Comparison of ENCODE assay signal across 13 cellular contexts in the genomic region with DNA sequence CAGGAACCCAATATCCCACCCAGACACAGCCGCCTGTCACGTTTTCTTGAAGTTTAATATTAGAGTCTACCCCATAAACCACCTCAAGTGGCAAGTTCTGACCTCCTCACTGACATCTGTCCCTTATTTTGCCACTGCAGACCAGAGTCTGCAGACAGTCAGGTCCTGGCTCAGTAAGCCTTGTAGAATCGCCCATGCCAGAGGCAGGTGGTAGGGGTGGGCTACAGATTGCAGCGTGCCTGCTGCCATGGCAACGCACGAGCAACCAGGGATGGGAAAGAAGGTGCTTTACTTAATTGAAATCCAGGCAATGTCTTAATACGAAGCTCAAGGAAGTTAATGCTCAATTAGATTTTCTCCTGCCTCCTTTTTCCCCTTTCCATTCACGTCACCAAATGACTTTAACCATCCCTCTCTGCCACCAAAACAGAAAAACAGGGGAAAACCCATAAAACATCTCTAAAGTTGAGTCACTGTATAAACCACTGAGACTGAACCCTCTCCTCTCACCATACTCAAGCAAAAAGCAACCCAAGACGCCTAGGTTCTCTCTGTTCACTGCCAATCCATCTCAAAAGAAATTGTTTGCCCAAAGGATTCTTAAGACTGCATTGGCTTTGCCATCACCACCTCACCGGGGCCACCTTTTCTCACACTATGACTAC.
A peak's percentile ranks its signal among the peaks of the same experiment; 100 is the strongest.
DNase-seq lines count a peak whose midpoint lies in the region; ATAC-seq, FAIRE-seq and TF ChIP-seq lines count a peak whose summit lies in the region.
"Had no signal": no experiment of that assay in that cellular context is flagged by ENCODE, and none has a peak within 500 bp of the region (broad histone marks: within the 10 kb centered on the region; RNA-seq: fewer than 3 reads in every experiment).

No MANE protein-coding gene starts in this region.

- TF ChIP-seq POLR2A in GM12878 (IDR thresholded peaks at IDR 0.05; ENCODE audit: low read depth, low read length), result no peak

- 0 out of 4 replicates have a peak, but pooled peaks of 1 of the 2 experiments have one; percentile 20 for TF ChIP-seq EP300 in GM12878 (IDR thresholded peaks at IDR 0.05; ENCODE audit: borderline replicate concordance in 1 of 2, control insufficient read depth in 1 of 2, low read depth in 2 of 2, low read length in 2 of 2)

- TF ChIP-seq CTCF in GM13976 (IDR thresholded peaks at IDR 0.05; ENCODE audit: borderline replicate concordance, control extremely low read depth, extremely low read depth, insufficient read depth, missing control alignments), result no peak
- no peak for TF ChIP-seq CTCF in GM12878 (IDR thresholded peaks at IDR 0.05 in 2 of 3, conservative IDR thresholded peaks at IDR 0.05 in 1 of 3; ENCODE audit: control insufficient read depth in 2 of 3, extremely low read depth in 1 of 3, insufficient read depth in 1 of 3, low read depth in 3 of 3, low read length in 3 of 3)

- DNase-seq in GM13976 (ENCODE audit: low spot score) (peak; percentile 46), GM12878 (ENCODE audit: low read depth, low spot score) (peak; percentile 12), Karpas-422 (no peak), NCI-H526 (lab: John Stamatoyannopoulos, UW) (no peak), cerebellar nuclear complex (lab: John Stamatoyannopoulos, UW) (no peak)
- DNase-seq: activated CD4-positive, alpha-beta T cell treated with anti-CD3 and anti-CD28 coated beads for 4 hours; activated naive CD8-positive, alpha-beta T cell treated with anti-CD3 and anti-CD28 coated beads, Interleukin-2, amount 10 ng/mL, durations not matched to agents 7 days and 5 days; GF-D8; hypothalamus; NCI-H2029 treated with DMSO at 0.1 percent for 48 hours; right cardiac atrium had no signal

- H3K4me3 ChIP-seq in GM12878 (no peak overlapping the region), Karpas-422 (ENCODE audit: low read length) (no peak overlapping the region)

- RAD21 ChIA-PET in GM12878 (lab: Charles Lee; ENCODE audit: unreplicated experiment), result no interaction called here

- ATAC-seq in GM18873 (IDR thresholded peaks at IDR 0.05; ENCODE audit: low FRiP score, unreplicated experiment) (peak; percentile 77), HG02852 (IDR thresholded peaks at IDR 0.05; ENCODE audit: unreplicated experiment) (peak; percentile 77), GM12878 (peak; percentile 94)
- ATAC-seq: right cardiac atrium had no signal

- H3K9me3 ChIP-seq in GM12878 (replicated peaks; ENCODE audit: control insufficient read depth, insufficient read depth, low read length), result no peaks in the 10 kb centered on the region; the same call in 2 of the 3 replicates
- no peaks in the 10 kb centered on the region; the same call in 1 of the 2 replicates for H3K9me3 ChIP-seq in Karpas-422 (ENCODE audit: low read length)

- SMC1A ChIA-PET in GM12878 (lab: Charles Lee; ENCODE audit: uncharacterized antibody, unreplicated experiment), result interaction anchor here (1.3 to 1.5 kb wide), 2 partner anchors 68 to 136 kb away, joined by 3 to 4 read pairs; no protein-coding TSS in a partner anchor

- H3K9ac ChIP-seq in GM12878 (ENCODE audit: control insufficient read depth, insufficient read depth, low read length), result no peak overlapping the region
- H3K9ac ChIP-seq in Karpas-422 (ENCODE audit: low read length), result no peak overlapping the region

- H3K27me3 ChIP-seq in GM12878 (replicated peaks in 1 of 2; ENCODE audit: control insufficient read depth in 2 of 2, insufficient read depth in 2 of 2, low read length in 1 of 2), result no peaks in the 10 kb centered on the region
- H3K27me3 ChIP-seq in Karpas-422 (ENCODE audit: low read length), result no peaks in the 10 kb centered on the region

- H2AFZ ChIP-seq in GM12878 (ENCODE audit: control insufficient read depth, low read depth, low read length) (no peak overlapping the region), Karpas-422 (ENCODE audit: low read length) (no peak overlapping the region)

- H3K4me2 ChIP-seq in GM12878 (ENCODE audit: control insufficient read depth, insufficient read depth), result peak overlapping the region; percentile 60
- no peak overlapping the region for H3K4me2 ChIP-seq in Karpas-422 (ENCODE audit: low read depth, low read length, poor library complexity, severe bottlenecking)

- H3K79me2 ChIP-seq in GM12878 (ENCODE audit: control insufficient read depth, insufficient read depth, low read length) (no peaks in the 10 kb centered on the region), Karpas-422 (ENCODE audit: low read length) (peaks cover 85% of the 10 kb centered on the region)

- CTCF ChIA-PET in GM12878 (lab: Yijun Ruan, JAX), result interaction anchor here (0.7 to 1.2 kb wide), 3 partner anchors 60 to 307 kb away, joined by 3 to 4 read pairs (median 4); no protein-coding TSS in a partner anchor

- H3K4me1 ChIP-seq in GM12878 (ENCODE audit: control insufficient read depth, insufficient read depth, low read length) (peaks cover 6% of the 10 kb centered on the region), Karpas-422 (ENCODE audit: low read length) (peaks cover 7% of the 10 kb centered on the region)

- 27% methylated on average over 10 of the region's 10 CpGs for WGBS in GM12878 (ENCODE audit: insufficient coverage, insufficient replicate concordance, low lambda C conversion rate, missing lambda C conversion rate)

- no peak for FAIRE-seq in GM12878 (lab: Jason Lieb, UNC)

- no peaks in the 10 kb centered on the region for H3K9me2 ChIP-seq in Karpas-422 (replicated peaks; ENCODE audit: insufficient read depth, low read length)

- intact Hi-C loops in GM12878 (cut with micrococcal nuclease; ENCODE audit: unreplicated experiment), result no loop called here

- H3K36me3 ChIP-seq in GM12878 (ENCODE audit: control insufficient read depth in 2 of 2, insufficient read depth in 2 of 2, low read length in 1 of 2) (no peaks in the 10 kb centered on the region), Karpas-422 (ENCODE audit: insufficient read depth, low read length) (peaks cover 3% of the 10 kb centered on the region; the same call in 1 of the 2 replicates)

- no TSS peak for BruUV-seq in GM12878 (replicated peaks; lab: Mats Ljungman, UMichigan)

- no peak overlapping the region for H3K27ac ChIP-seq in GM12878 (ENCODE audit: control insufficient read depth, insufficient read depth)
- H3K27ac ChIP-seq in Karpas-422 (ENCODE audit: low read length), result no peak overlapping the region

- in situ Hi-C loops in GM13976 (cut with MboI; ENCODE audit: low sequenced_read_pairs, unreplicated experiment), result no loop called here
- in situ Hi-C loops in GM12878 (cut with MboI), result no loop called here

- TF ChIP-seq RAD21 in GM12878 (IDR thresholded peaks at IDR 0.05; ENCODE audit: insufficient read depth, low read depth, low read length), result no peak

- H4K20me1 ChIP-seq in GM12878 (ENCODE audit: control insufficient read depth, insufficient read depth) (no peaks in the 10 kb centered on the region), Karpas-422 (ENCODE audit: insufficient read depth, low read depth, low read length) (no peaks in the 10 kb centered on the region)

- POLR2A ChIA-PET in GM12878 (lab: Charles Lee), result no interaction called here

TF ChIP-seq in GM12878, 131 proteins besides CTCF, POLR2A, EP300 and RAD21 (continues in another document):
- TF ChIP-seq ZNF622 (IDR thresholded peaks at IDR 0.05), result no peak
- TF ChIP-seq, protein P1, sequence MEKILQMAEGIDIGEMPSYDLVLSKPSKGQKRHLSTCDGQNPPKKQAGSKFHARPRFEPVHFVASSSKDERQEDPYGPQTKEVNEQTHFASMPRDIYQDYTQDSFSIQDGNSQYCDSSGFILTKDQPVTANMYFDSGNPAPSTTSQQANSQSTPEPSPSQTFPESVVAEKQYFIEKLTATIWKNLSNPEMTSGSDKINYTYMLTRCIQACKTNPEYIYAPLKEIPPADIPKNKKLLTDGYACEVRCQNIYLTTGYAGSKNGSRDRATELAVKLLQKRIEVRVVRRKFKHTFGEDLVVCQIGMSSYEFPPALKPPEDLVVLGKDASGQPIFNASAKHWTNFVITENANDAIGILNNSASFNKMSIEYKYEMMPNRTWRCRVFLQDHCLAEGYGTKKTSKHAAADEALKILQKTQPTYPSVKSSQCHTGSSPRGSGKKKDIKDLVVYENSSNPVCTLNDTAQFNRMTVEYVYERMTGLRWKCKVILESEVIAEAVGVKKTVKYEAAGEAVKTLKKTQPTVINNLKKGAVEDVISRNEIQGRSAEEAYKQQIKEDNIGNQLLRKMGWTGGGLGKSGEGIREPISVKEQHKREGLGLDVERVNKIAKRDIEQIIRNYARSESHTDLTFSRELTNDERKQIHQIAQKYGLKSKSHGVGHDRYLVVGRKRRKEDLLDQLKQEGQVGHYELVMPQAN (conservative IDR thresholded peaks at IDR 0.05), result no peak
- no peak for TF ChIP-seq TBL1XR1 (IDR thresholded peaks at IDR 0.05; ENCODE audit: low read depth, low read length)
- no peak for TF ChIP-seq RFX5 (IDR thresholded peaks at IDR 0.05; ENCODE audit: low read depth, low read length)
- TF ChIP-seq IRF4 (IDR thresholded peaks at IDR 0.05; ENCODE audit: low read depth, low read length), result no peak
- TF ChIP-seq, protein P2, sequence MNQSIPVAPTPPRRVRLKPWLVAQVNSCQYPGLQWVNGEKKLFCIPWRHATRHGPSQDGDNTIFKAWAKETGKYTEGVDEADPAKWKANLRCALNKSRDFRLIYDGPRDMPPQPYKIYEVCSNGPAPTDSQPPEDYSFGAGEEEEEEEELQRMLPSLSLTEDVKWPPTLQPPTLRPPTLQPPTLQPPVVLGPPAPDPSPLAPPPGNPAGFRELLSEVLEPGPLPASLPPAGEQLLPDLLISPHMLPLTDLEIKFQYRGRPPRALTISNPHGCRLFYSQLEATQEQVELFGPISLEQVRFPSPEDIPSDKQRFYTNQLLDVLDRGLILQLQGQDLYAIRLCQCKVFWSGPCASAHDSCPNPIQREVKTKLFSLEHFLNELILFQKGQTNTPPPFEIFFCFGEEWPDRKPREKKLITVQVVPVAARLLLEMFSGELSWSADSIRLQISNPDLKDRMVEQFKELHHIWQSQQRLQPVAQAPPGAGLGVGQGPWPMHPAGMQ (IDR thresholded peaks at IDR 0.05; ENCODE audit: borderline replicate concordance), result no peak
- TF ChIP-seq SREBF1 (IDR thresholded peaks at IDR 0.05; ENCODE audit: low read length), result no peak
- TF ChIP-seq ATF7 (IDR thresholded peaks at IDR 0.05; ENCODE audit: low read depth), result 0 out of 2 replicates have a peak, but pooled peaks have one; percentile 23
- no peak for TF ChIP-seq MEF2B (IDR thresholded peaks at IDR 0.05; ENCODE audit: partially characterized antibody, poor library complexity, severe bottlenecking)
- 0 out of 2 replicates have a peak, but pooled peaks have one; percentile 43 for TF ChIP-seq JUNB (IDR thresholded peaks at IDR 0.05)
- TF ChIP-seq, protein P3, sequence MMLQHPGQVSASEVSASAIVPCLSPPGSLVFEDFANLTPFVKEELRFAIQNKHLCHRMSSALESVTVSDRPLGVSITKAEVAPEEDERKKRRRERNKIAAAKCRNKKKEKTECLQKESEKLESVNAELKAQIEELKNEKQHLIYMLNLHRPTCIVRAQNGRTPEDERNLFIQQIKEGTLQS (IDR thresholded peaks at IDR 0.05; ENCODE audit: borderline replicate concordance, extremely low read depth, low read depth, low read length), result no peak
- TF ChIP-seq ZNF384 (IDR thresholded peaks at IDR 0.05; ENCODE audit: borderline replicate concordance, low read depth, low read length), result no peak

Comparison
In these comparisons a context has a peak if more than half of its experiments do, and no peak if none do; other contexts are left out.
1. DNase-seq: peak in GM13976 (single experiment) and GM12878 (single experiment); none in Karpas-422 (single experiment), NCI-H526 (0 of 2) and cerebellar nuclear complex (0 of 2).
2. Peak in every context shown above with its lines, with median percentiles within 50 percentile points of each other: ATAC-seq.